ENCODE assay signal across 9 cellular contexts in genomic region chr12:108633534-108634224, GRCh38. TPM values are rescaled to one million over a fixed set of nuclear protein-coding genes. Genes with fewer than 3 reads are reported as not detected.
DNase-seq lines count a peak whose midpoint lies in the region; ATAC-seq, FAIRE-seq and TF ChIP-seq lines count a peak whose summit lies in the region.
"Had no signal": no experiment of that assay in that cellular context is flagged by ENCODE, and none has a peak within 500 bp of the region (broad histone marks: within the 10 kb centered on the region; RNA-seq: fewer than 3 reads in every experiment).

Gene SELPLG (minus strand): TSS chr12:108633894. CDS start chr12:108624307, 9,587 bp downstream.

- ATAC-seq in HG02642 (IDR thresholded peaks at IDR 0.05; ENCODE audit: poor library complexity, unreplicated experiment), result peak; percentile 59
- peak; percentile 69 for ATAC-seq in activated T-cell treated with anti-CD3 and anti-CD28 coated beads, Interleukin-2, amount 50 U/mL, for 4 hours

- no peaks in the 10 kb centered on the region for H3K27me3 Mint-ChIP-seq in activated T-cell treated with anti-CD3 and anti-CD28 coated beads, Interleukin-2, amount 50 U/mL, for 4 hours (ENCODE audit: low read depth)

- peak; percentile 95 for FAIRE-seq in GM12891 (lab: Jason Lieb, UNC)

- peak within 1 kb of the TSS; percentile 55 for H3K27ac ChIP-seq in layer of hippocampus (ENCODE audit: low read depth, low read length)

- H3K9me3 Mint-ChIP-seq in activated T-cell treated with anti-CD3 and anti-CD28 coated beads, Interleukin-2, amount 50 U/mL, for 4 hours, result no peaks in the 10 kb centered on the region

- no peaks in the 10 kb centered on the region for H3K36me3 Mint-ChIP-seq in activated T-cell treated with anti-CD3 and anti-CD28 coated beads, Interleukin-2, amount 50 U/mL, for 4 hours (ENCODE audit: insufficient read depth)

- H3K4me3 Mint-ChIP-seq in activated T-cell treated with anti-CD3 and anti-CD28 coated beads, Interleukin-2, amount 50 U/mL, for 4 hours, result peak within 1 kb of the TSS; percentile 86

- H3K27me3 ChIP-seq in layer of hippocampus (ENCODE audit: control insufficient read depth, insufficient read depth, low read length), result no peaks in the 10 kb centered on the region

- DNase-seq in GM12891 (ENCODE audit: insufficient read length, low spot score) (peak; percentile 68), NOMO-1 treated with DMSO at 0.1 percent for 48 hours (lab: John Stamatoyannopoulos, UW; ENCODE audit: unreplicated experiment) (peak; percentile 96), NCI-H2227 treated with DMSO at 0.1 percent for 48 hours (lab: John Stamatoyannopoulos, UW) (no peak), middle frontal gyrus (ENCODE audit: extremely low spot score, low spot score) (no peak)
- peak; percentile 76 for DNase-seq in activated T-cell treated with anti-CD3 and anti-CD28 coated beads, Interleukin-2, amount 50 U/mL, for 4 hours
- DNase-seq in stimulated activated CD8-positive, alpha-beta memory T cell treated with anti-CD3 and anti-CD28 coated beads, Interleukin-15, amount 100 ng/mL, for 4 hours (ENCODE audit: low read depth in 2 of 2), result peak; percentile 73 to 81

- H3K4me1 Mint-ChIP-seq in activated T-cell treated with anti-CD3 and anti-CD28 coated beads, Interleukin-2, amount 50 U/mL, for 4 hours (ENCODE audit: low read depth), result peaks cover 68% of the 10 kb centered on the region

- TF ChIP-seq POLR2A in GM12891 (IDR thresholded peaks at IDR 0.05; ENCODE audit: low read depth, low read length), result no peak

TF ChIP-seq in GM12891, 5 proteins besides CTCF, POLR2A, EP300 and RAD21:
- TF ChIP-seq PAX5 (IDR thresholded peaks at IDR 0.05; ENCODE audit: insufficient read depth, low read length, severe bottlenecking), result peak; percentile 89
- peak; percentile 54; the same call in 1 of the 2 replicates for TF ChIP-seq POLR2AphosphoS5 (IDR thresholded peaks at IDR 0.05; ENCODE audit: low read depth, low read length)
- TF ChIP-seq SPI1 (IDR thresholded peaks at IDR 0.05; ENCODE audit: low read depth, low read length), result peak; percentile 93
- 0 out of 2 replicates have a peak, but pooled peaks have one; percentile 28 for TF ChIP-seq POU2F2 (IDR thresholded peaks at IDR 0.05; ENCODE audit: low read depth, low read length)
- TF ChIP-seq TAF1 (IDR thresholded peaks at IDR 0.05; ENCODE audit: low read depth, low read length), result peak; percentile 37; the same call in 1 of the 2 replicates

RNA-seq across cellular contexts. Expression of gene SELPLG, which starts in this region (rescaled TPM):
- polyA plus RNA-seq in GM12891 (2012; ENCODE audit: low read depth, missing spikeins), result 13.8 TPM
- 10 to 100 TPM; 16.8 to 19.0 (median 17.5) TPM for total RNA-seq in activated T-cell treated with anti-CD3 and anti-CD28 coated beads, Interleukin-2, amount 50 U/mL, for 4 hours
- total RNA-seq: NCI-H460 had no signal

Comparison
In these comparisons a context has a peak if more than half of its experiments do, and no peak if none do; other contexts are left out.
1. DNase-seq: peak in GM12891 (single experiment), NOMO-1 treated with DMSO at 0.1 percent for 48 hours (single experiment), activated T-cell treated with anti-CD3 and anti-CD28 coated beads, Interleukin-2, amount 50 U/mL, for 4 hours (single experiment) and stimulated activated CD8-positive, alpha-beta memory T cell treated with anti-CD3 and anti-CD28 coated beads, Interleukin-15, amount 100 ng/mL, for 4 hours (2 of 2); none in NCI-H2227 treated with DMSO at 0.1 percent for 48 hours (single experiment) and middle frontal gyrus (single experiment).